Comparison of ENCODE assay signal across 22 cellular contexts in the genomic region with DNA sequence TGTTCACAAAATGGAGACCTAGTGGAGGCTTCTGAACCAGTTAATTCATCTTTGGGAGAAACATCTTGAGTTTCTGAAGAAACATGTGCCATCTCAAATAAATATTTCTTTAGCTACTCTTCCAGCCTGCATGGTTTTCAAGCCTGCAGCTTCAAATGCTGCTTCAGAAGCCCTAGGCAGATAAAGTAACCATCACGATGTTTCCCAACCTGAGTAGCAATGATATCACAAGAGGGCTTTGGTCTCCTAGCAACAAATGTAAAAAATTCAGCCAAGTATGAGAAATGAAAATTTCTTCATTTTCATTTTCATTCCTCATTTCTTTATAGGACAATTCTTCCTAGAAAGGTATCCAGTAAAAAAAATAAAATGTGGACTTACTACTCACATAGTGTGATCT. TPM values are rescaled to one million over a fixed set of nuclear protein-coding genes. Genes with fewer than 3 reads are reported as not detected.
"Had no signal": no experiment of that assay in that cellular context is flagged by ENCODE, and none has a peak within 500 bp of the region (broad histone marks: within the 10 kb centered on the region; RNA-seq: fewer than 3 reads in every experiment).

No MANE protein-coding gene starts in this region.

- H3K27me3 ChIP-seq: esophagus muscularis mucosa, gastroesophageal sphincter, right lobe of liver, tibial artery, upper lobe of left lung, uterus had no signal

- H3K4me1 ChIP-seq: esophagus muscularis mucosa, gastroesophageal sphincter, left ventricle myocardium inferior, lower lobe of right lung, parathyroid adenoma, prostate gland, right lobe of liver, tibial artery, upper lobe of left lung, uterus had no signal

- H3K27ac ChIP-seq: epithelial cell of prostate, esophagus muscularis mucosa, gastroesophageal sphincter, left ventricle myocardium inferior, lower lobe of right lung, parathyroid adenoma, prostate gland, right lobe of liver, tibial artery, upper lobe of left lung, uterus had no signal

- H3K79me2 ChIP-seq: parathyroid adenoma had no signal

- H3K9me3 ChIP-seq: esophagus muscularis mucosa, gastroesophageal sphincter, left ventricle myocardium inferior, lower lobe of right lung, prostate gland, right lobe of liver, tibial artery, upper lobe of left lung, uterus had no signal

- H3K9ac ChIP-seq: parathyroid adenoma had no signal

- H3K4me1 Mint-ChIP-seq: immature natural killer cell; mesothelial cell of epicardium; stimulated activated memory B cell treated with anti-CD40 and anti-IgM and Interleukin-4, amounts not matched to agents 10 μg/mL and 1 μg/mL and 100 μg/mL, for 72 hours had no signal

- H3K27ac Mint-ChIP-seq: dendritic cell treated with granulocyte-macrophage colony-stimulating factor and Interleukin-4, amounts not matched to agents 40 ng/mL and 50 ng/mL, for 4 days; effector memory CD8-positive, alpha-beta T cell; immature natural killer cell; memory B cell; mesothelial cell of epicardium; natural killer cell treated with Interleukin-12 subunit alpha and Interleukin-12 subunit beta and Interleukin-15 and Interleukin-18, amount 100 ng/mL, for 72 hours; stimulated activated memory B cell treated with anti-CD40 and anti-IgM and Interleukin-4, amounts not matched to agents 10 μg/mL and 1 μg/mL and 100 μg/mL, for 72 hours; stimulated activated naive CD8-positive, alpha-beta T cell treated with anti-CD3 and anti-CD28 coated beads, Interleukin-15, Interleukin-2, amounts not matched to agents 100 ng/mL and 50 ng/mL, for 24 hours had no signal

- H2AFZ ChIP-seq: parathyroid adenoma had no signal

- H3K4me3 ChIP-seq: esophagus muscularis mucosa, gastroesophageal sphincter, left ventricle myocardium inferior, lower lobe of right lung, prostate gland, right lobe of liver, tibial artery, upper lobe of left lung, uterus had no signal

- H3K4me3 Mint-ChIP-seq: dendritic cell treated with granulocyte-macrophage colony-stimulating factor and Interleukin-4, amounts not matched to agents 40 ng/mL and 50 ng/mL, for 4 days; effector memory CD8-positive, alpha-beta T cell; immature natural killer cell; memory B cell; mesothelial cell of epicardium; natural killer cell treated with Interleukin-12 subunit alpha and Interleukin-12 subunit beta and Interleukin-15 and Interleukin-18, amount 100 ng/mL, for 72 hours; stimulated activated memory B cell treated with anti-CD40 and anti-IgM and Interleukin-4, amounts not matched to agents 10 μg/mL and 1 μg/mL and 100 μg/mL, for 72 hours; stimulated activated naive CD8-positive, alpha-beta T cell treated with anti-CD3 and anti-CD28 coated beads, Interleukin-15, Interleukin-2, amounts not matched to agents 100 ng/mL and 50 ng/mL, for 24 hours had no signal

- H3K27me3 Mint-ChIP-seq: dendritic cell treated with granulocyte-macrophage colony-stimulating factor and Interleukin-4, amounts not matched to agents 40 ng/mL and 50 ng/mL, for 4 days; effector memory CD8-positive, alpha-beta T cell; memory B cell; natural killer cell treated with Interleukin-12 subunit alpha and Interleukin-12 subunit beta and Interleukin-15 and Interleukin-18, amount 100 ng/mL, for 72 hours; stimulated activated memory B cell treated with anti-CD40 and anti-IgM and Interleukin-4, amounts not matched to agents 10 μg/mL and 1 μg/mL and 100 μg/mL, for 72 hours; stimulated activated naive CD8-positive, alpha-beta T cell treated with anti-CD3 and anti-CD28 coated beads, Interleukin-15, Interleukin-2, amounts not matched to agents 100 ng/mL and 50 ng/mL, for 24 hours had no signal

- H3K36me3 ChIP-seq: esophagus muscularis mucosa, gastroesophageal sphincter, left ventricle myocardium inferior, lower lobe of right lung, prostate gland, right lobe of liver, tibial artery, upper lobe of left lung, uterus had no signal

- ATAC-seq: effector memory CD8-positive, alpha-beta T cell; gastroesophageal sphincter; lower lobe of right lung; natural killer cell treated with Interleukin-12 subunit alpha and Interleukin-12 subunit beta and Interleukin-15 and Interleukin-18, amount 100 ng/mL, for 72 hours; right lobe of liver; stimulated activated memory B cell treated with anti-CD40 and anti-IgM and Interleukin-4, amounts not matched to agents 10 μg/mL and 1 μg/mL and 100 μg/mL, for 72 hours had no signal

- H3K36me3 Mint-ChIP-seq: immature natural killer cell; mesothelial cell of epicardium; natural killer cell treated with Interleukin-12 subunit alpha and Interleukin-12 subunit beta and Interleukin-15 and Interleukin-18, amount 100 ng/mL, for 72 hours had no signal

- H3K9me3 Mint-ChIP-seq: dendritic cell treated with granulocyte-macrophage colony-stimulating factor and Interleukin-4, amounts not matched to agents 40 ng/mL and 50 ng/mL, for 4 days; effector memory CD8-positive, alpha-beta T cell; immature natural killer cell; mesothelial cell of epicardium; natural killer cell treated with Interleukin-12 subunit alpha and Interleukin-12 subunit beta and Interleukin-15 and Interleukin-18, amount 100 ng/mL, for 72 hours; stimulated activated naive CD8-positive, alpha-beta T cell treated with anti-CD3 and anti-CD28 coated beads, Interleukin-15, Interleukin-2, amounts not matched to agents 100 ng/mL and 50 ng/mL, for 24 hours had no signal

- DNase-seq: effector memory CD8-positive, alpha-beta T cell; immature natural killer cell; left ventricle myocardium inferior; lower lobe of right lung; retina; right lobe of liver; stimulated activated CD4-positive, alpha-beta T cell treated with anti-CD3 and anti-CD28 coated beads, Interleukin-4, amount 100 ng/mL, for 24 hours; tibial artery; upper lobe of left lung; uterus had no signal

RNA-seq across cellular contexts. Expression of a gene that starts 42.2 kb away (rescaled TPM):
- total RNA-seq: mesothelial cell of epicardium, uterus had no signal
- polyA plus RNA-seq: immature natural killer cell, keratinocyte had no signal

RNA-seq across cellular contexts. Expression of a gene that starts 51.6 kb away (rescaled TPM):
- total RNA-seq: mesothelial cell of epicardium, uterus had no signal
- polyA plus RNA-seq: immature natural killer cell, keratinocyte had no signal
